Comparison of ENCODE assay signal across 10 cellular contexts in genomic region chr9:114097613-114098020, GRCh38. TPM values are rescaled to one million over a fixed set of nuclear protein-coding genes. Genes with fewer than 3 reads are reported as not detected.
DNase-seq lines count a peak whose midpoint lies in the region; ATAC-seq and TF ChIP-seq lines count a peak whose summit lies in the region.
"Had no signal": no experiment of that assay in that cellular context is flagged by ENCODE, and none has a peak within 500 bp of the region (broad histone marks: within the 10 kb centered on the region; RNA-seq: fewer than 3 reads in every experiment).

No MANE protein-coding gene starts in this region.

- DNase-seq in NCI-H1417 (lab: John Stamatoyannopoulos, UW) (peak in 2 of 3 experiments; percentile 67 to 78), NCI-H1417 treated with DMSO at 0.1 percent for 48 hours (lab: John Stamatoyannopoulos, UW) (no peak), SK-N-MC (ENCODE audit: low read depth, low spot score) (no peak), smooth muscle cell (lab: John Stamatoyannopoulos, UW; ENCODE audit: unreplicated experiment) (no peak), glomerular visceral epithelial cell (ENCODE audit: extremely low spot score) (no peak), NCI-H146 (lab: John Stamatoyannopoulos, UW) (no peak)

- H3K27ac ChIP-seq in SK-N-MC (no peak overlapping the region), smooth muscle cell (ENCODE audit: low read depth) (no peak overlapping the region)
- H3K27ac ChIP-seq: C4-2B had no signal

- H2AFZ ChIP-seq in smooth muscle cell (ENCODE audit: low read depth), result no peak overlapping the region

- H4K20me1 ChIP-seq in smooth muscle cell (ENCODE audit: low read depth), result no peaks in the 10 kb centered on the region

- WGBS in smooth muscle cell (ENCODE audit: low lambda C conversion rate), result 53% methylated on average over 18 of the region's 18 CpGs

- H3K4me2 ChIP-seq in smooth muscle cell, result peak overlapping the region; percentile 93

- H3K9ac ChIP-seq in SK-N-MC (ENCODE audit: insufficient read length) (no peak overlapping the region), iPS-15b (ENCODE audit: low read depth, low read length) (no peak overlapping the region), smooth muscle cell (ENCODE audit: low read depth) (no peak overlapping the region)

- TF ChIP-seq CTCF in smooth muscle cell (IDR thresholded peaks at IDR 0.05; ENCODE audit: borderline replicate concordance, insufficient read depth, poor library complexity, severe bottlenecking), result no peak

- no peaks in the 10 kb centered on the region for H3K9me3 ChIP-seq in SK-N-MC (ENCODE audit: low read depth, low read length)
- no peaks in the 10 kb centered on the region for H3K9me3 ChIP-seq in iPS-15b (ENCODE audit: control insufficient read depth, insufficient read depth, low read length)
- no peaks in the 10 kb centered on the region for H3K9me3 ChIP-seq in smooth muscle cell (replicated peaks; ENCODE audit: low read depth)

- H3K27me3 ChIP-seq in iPS-15b (ENCODE audit: control insufficient read depth, insufficient read depth, low read length) (peaks cover 42% of the 10 kb centered on the region), smooth muscle cell (ENCODE audit: low read depth) (peaks cover 26% of the 10 kb centered on the region)

- no peaks in the 10 kb centered on the region for H3K79me2 ChIP-seq in smooth muscle cell (ENCODE audit: low read depth)

- H3K4me1 ChIP-seq in iPS-15b (ENCODE audit: control insufficient read depth, insufficient read depth, low read length) (no peaks in the 10 kb centered on the region), smooth muscle cell (ENCODE audit: low read depth) (no peaks in the 10 kb centered on the region)

- H3K36me3 ChIP-seq in SK-N-MC (ENCODE audit: insufficient read depth, low read length), result no peaks in the 10 kb centered on the region
- H3K36me3 ChIP-seq in iPS-15b (ENCODE audit: control insufficient read depth, insufficient read depth, low read length), result peaks cover 3% of the 10 kb centered on the region
- no peaks in the 10 kb centered on the region for H3K36me3 ChIP-seq in smooth muscle cell (ENCODE audit: low read depth)

- no peak for ATAC-seq in GM19324 (IDR thresholded peaks at IDR 0.05; ENCODE audit: low FRiP score, unreplicated experiment)

- peaks cover 6% of the 10 kb centered on the region for H3F3A ChIP-seq in smooth muscle cell (ENCODE audit: low read depth)

- H3K4me3 ChIP-seq in SK-N-MC (peak overlapping the region; percentile 81), iPS-15b (ENCODE audit: low read depth, low read length) (peak overlapping the region; percentile 54), smooth muscle cell (peak overlapping the region; percentile 53)

RNA-seq across cellular contexts. Expression of gene KIF12, which starts 1.5 kb away (rescaled TPM):
- 0.09 TPM in 1 of 2 replicates, not detected in the other for total RNA-seq in smooth muscle cell
- polyA plus RNA-seq in smooth muscle cell, result 0.21 TPM in 1 of 2 replicates, not detected in the other
- total RNA-seq: H4 had no signal

RNA-seq across cellular contexts. Expression of gene AMBP, which starts 19.5 kb away (rescaled TPM):
- total RNA-seq in smooth muscle cell, result not detected in 2 replicates
- 0.35 and 0.46 TPM in 2 replicates for polyA plus RNA-seq in smooth muscle cell

RNA-seq across cellular contexts. Expression of gene COL27A1, which starts 57.7 kb away (rescaled TPM):
- 18.1 and 20.7 TPM in 2 replicates for total RNA-seq in smooth muscle cell
- 19.9 and 33.5 TPM in 2 replicates for polyA plus RNA-seq in smooth muscle cell

Comparison
In these comparisons a context has a peak if more than half of its experiments do, and no peak if none do; other contexts are left out.
1. DNase-seq: peak in NCI-H1417 (2 of 3); none in NCI-H1417 treated with DMSO at 0.1 percent for 48 hours (single experiment), SK-N-MC (single experiment), smooth muscle cell (single experiment), glomerular visceral epithelial cell (single experiment) and NCI-H146 (single experiment).
2. Peak in every context shown above with its lines, with median percentiles within 50 percentile points of each other: H3K4me3 ChIP-seq.